Comparison of ENCODE assay signal across 11 cellular contexts in genomic region chr12:122517877-122518276, GRCh38. TPM values are rescaled to one million over a fixed set of nuclear protein-coding genes. Genes with fewer than 3 reads are reported as not detected.
DNase-seq lines count a peak whose midpoint lies in the region; ATAC-seq and TF ChIP-seq lines count a peak whose summit lies in the region.
"Had no signal": no experiment of that assay in that cellular context is flagged by ENCODE, and none has a peak within 500 bp of the region (broad histone marks: within the 10 kb centered on the region; RNA-seq: fewer than 3 reads in every experiment).

No MANE protein-coding gene starts in this region.

- peak; percentile 42 to 50 for ATAC-seq in activated T-cell treated with anti-CD3 and anti-CD28 coated beads, Interleukin-2, amount 50 U/mL, for 4 hours
- peak; percentile 46; the same call in 2 of the 3 replicates for ATAC-seq in RWPE2 (ENCODE audit: low read depth)
- ATAC-seq in esophagus mucosa, result peak; percentile 71
- ATAC-seq in GM19397 (IDR thresholded peaks at IDR 0.05; ENCODE audit: unreplicated experiment), result no peak

- H3K4me3 ChIP-seq in RWPE2 (ENCODE audit: severe bottlenecking) (no peak overlapping the region), tibial nerve (no peak overlapping the region)

- TF ChIP-seq POLR2A in tibial nerve (IDR thresholded peaks at IDR 0.05), result no peak

- peaks cover 42% of the 10 kb centered on the region for H3K4me1 Mint-ChIP-seq in activated T-cell treated with anti-CD3 and anti-CD28 coated beads, Interleukin-2, amount 50 U/mL, for 4 hours (ENCODE audit: low read depth)

- no peaks in the 10 kb centered on the region for H3K9me3 Mint-ChIP-seq in activated T-cell treated with anti-CD3 and anti-CD28 coated beads, Interleukin-2, amount 50 U/mL, for 4 hours
- H3K9me3 Mint-ChIP-seq: CD4-positive, alpha-beta memory T cell had no signal

- H3K9me3 ChIP-seq in RWPE2 (ENCODE audit: severe bottlenecking) (no peaks in the 10 kb centered on the region), tibial nerve (no peaks in the 10 kb centered on the region)

- no peaks in the 10 kb centered on the region for H3K27me3 Mint-ChIP-seq in activated T-cell treated with anti-CD3 and anti-CD28 coated beads, Interleukin-2, amount 50 U/mL, for 4 hours (ENCODE audit: low read depth)
- H3K27me3 Mint-ChIP-seq: CD4-positive, alpha-beta memory T cell had no signal

- H3K36me3 Mint-ChIP-seq in activated T-cell treated with anti-CD3 and anti-CD28 coated beads, Interleukin-2, amount 50 U/mL, for 4 hours (ENCODE audit: insufficient read depth), result peaks cover 61% of the 10 kb centered on the region

- H3K27me3 ChIP-seq in RWPE2 (ENCODE audit: insufficient read depth, poor library complexity, severe bottlenecking) (no peaks in the 10 kb centered on the region), tibial nerve (no peaks in the 10 kb centered on the region)

- WGBS in tibial nerve, 2 donors, result 55 to 71% methylated on average over 5 of the region's 5 CpGs

- H3K4me3 Mint-ChIP-seq in activated T-cell treated with anti-CD3 and anti-CD28 coated beads, Interleukin-2, amount 50 U/mL, for 4 hours, result no peak overlapping the region
- H3K4me3 Mint-ChIP-seq: CD4-positive, alpha-beta memory T cell had no signal

- no peak overlapping the region for H3K27ac ChIP-seq in RWPE2 (ENCODE audit: poor library complexity, severe bottlenecking)
- H3K27ac ChIP-seq in tibial nerve, result no peak overlapping the region
- H3K27ac ChIP-seq: KMS-11 had no signal

- no peak for TF ChIP-seq EP300 in tibial nerve (IDR thresholded peaks at IDR 0.05)

- H3K4me1 ChIP-seq in RWPE2 (ENCODE audit: insufficient read depth, poor library complexity, severe bottlenecking), result peaks cover 6% of the 10 kb centered on the region
- peaks cover 0 to 16% (median 10%) of the 10 kb centered on the region in 4 donors for H3K4me1 ChIP-seq in tibial nerve

- TF ChIP-seq CTCF in RWPE2 (IDR thresholded peaks at IDR 0.05; ENCODE audit: poor library complexity, severe bottlenecking), result no peak
- TF ChIP-seq CTCF in tibial nerve (IDR thresholded peaks at IDR 0.05), result no peak

- H3K36me3 ChIP-seq in RWPE2 (ENCODE audit: low read depth), result peaks cover 100% of the 10 kb centered on the region
- H3K36me3 ChIP-seq in tibial nerve, result peaks cover 8 to 94% (median 40%) of the 10 kb centered on the region in 3 donors

- no peak for DNase-seq in activated T-cell treated with anti-CD3 and anti-CD28 coated beads, Interleukin-2, amount 50 U/mL, for 4 hours
- no peak for DNase-seq in activated T-cell treated with anti-CD3 and anti-CD28 coated beads, Interleukin-2, amount 50 U/mL, for 48 hours
- DNase-seq in RWPE2 (ENCODE audit: low spot score), result no peak
- peak; percentile 65 for DNase-seq in smooth muscle cell of the brain vasculature (ENCODE audit: low read depth, low spot score)
- no peak for DNase-seq in tibial nerve (ENCODE audit: low spot score in 2 of 2)
- no peak for DNase-seq in NCI-H128 (lab: John Stamatoyannopoulos, UW; ENCODE audit: unreplicated experiment)
- DNase-seq: CD4-positive, alpha-beta memory T cell; kidney had no signal

RNA-seq across cellular contexts. Expression of gene RSRC2, which starts 8.9 kb away (rescaled TPM):
- total RNA-seq in activated T-cell treated with anti-CD3 and anti-CD28 coated beads, Interleukin-2, amount 50 U/mL, for 4 hours, result 10 to 100 TPM; 84.7 to 97.3 (median 90.7) TPM
- total RNA-seq in esophagus mucosa (31.7 TPM), tibial nerve (100 to 1,000 TPM in 1 of 4 donors, 10 to 100 TPM in 3; 66.6 to 128 (median 80.7) TPM)

RNA-seq across cellular contexts. Expression of gene KNTC1, which starts 9.2 kb away (rescaled TPM):
- total RNA-seq in activated T-cell treated with anti-CD3 and anti-CD28 coated beads, Interleukin-2, amount 50 U/mL, for 4 hours, result 10 to 100 TPM; 54.7 to 62.7 (median 57.8) TPM
- 15.4 TPM for total RNA-seq in esophagus mucosa
- 10 to 100 TPM; 14.2 to 27.8 (median 19.7) TPM for total RNA-seq in tibial nerve

RNA-seq across cellular contexts. Expression of gene ZCCHC8, which starts 17.1 kb away (rescaled TPM):
- 10 to 100 TPM; 27.2 to 33.5 (median 29.7) TPM for total RNA-seq in activated T-cell treated with anti-CD3 and anti-CD28 coated beads, Interleukin-2, amount 50 U/mL, for 4 hours
- total RNA-seq in esophagus mucosa (15.5 TPM), tibial nerve (10 to 100 TPM; 22.2 to 32.6 (median 27.4) TPM)
